Comparison of ENCODE assay signal across 24 cellular contexts in the genomic region with DNA sequence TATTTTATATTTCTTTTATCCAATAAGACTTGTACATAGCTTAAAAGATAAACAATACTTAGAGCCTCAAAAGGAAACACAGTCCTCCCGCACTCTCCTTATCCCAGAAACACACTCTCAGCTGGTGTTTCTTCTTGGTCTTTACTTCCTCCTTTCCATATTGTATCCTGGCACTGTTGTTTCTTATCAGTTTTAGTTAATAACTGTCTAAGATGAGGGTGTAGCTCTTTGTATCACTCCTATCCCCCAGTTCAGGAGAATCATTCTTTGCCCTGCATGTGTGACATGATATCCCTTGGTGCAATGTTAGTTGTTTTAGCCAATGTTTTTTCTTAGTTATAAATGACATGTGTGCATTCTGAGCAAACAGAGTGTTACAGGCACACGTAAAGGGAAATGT. TPM values are rescaled to one million over a fixed set of nuclear protein-coding genes. Genes with fewer than 3 reads are reported as not detected.
DNase-seq lines count a peak whose midpoint lies in the region; ATAC-seq, FAIRE-seq and TF ChIP-seq lines count a peak whose summit lies in the region.
"Had no signal": no experiment of that assay in that cellular context is flagged by ENCODE, and none has a peak within 500 bp of the region (broad histone marks: within the 10 kb centered on the region; RNA-seq: fewer than 3 reads in every experiment).

No MANE protein-coding gene starts in this region.

- intact Hi-C loops in endothelial cell of umbilical vein (cut with micrococcal nuclease) (no loop called here), esophagus squamous epithelium (cut with DNase I) (no loop called here)

- no peak for TF ChIP-seq EP300 in upper lobe of left lung (IDR thresholded peaks at IDR 0.05)

- H3K36me3 ChIP-seq in DND-41 (ENCODE audit: insufficient read depth, low read length), result peaks cover 80% of the 10 kb centered on the region
- H3K36me3 ChIP-seq in endothelial cell of umbilical vein (ENCODE audit: control insufficient read depth in 2 of 2, extremely low read depth in 1 of 2, insufficient read depth in 2 of 2, low read length in 2 of 2), result peaks cover 0 to 2% of the 10 kb centered on the region in 2 experiments
- peaks cover 0 to 33% (median 0%) of the 10 kb centered on the region in 3 donors for H3K36me3 ChIP-seq in esophagus squamous epithelium
- peaks cover 0 to 15% (median 4%) of the 10 kb centered on the region in 4 donors for H3K36me3 ChIP-seq in upper lobe of left lung
- H3K36me3 ChIP-seq: neural progenitor cell, uterus had no signal

- no peak for DNase-seq in DND-41
- peak; percentile 22 for DNase-seq in OCI-M2 (lab: John Stamatoyannopoulos, UW; ENCODE audit: unreplicated experiment)
- DNase-seq in endothelial cell of umbilical vein (ENCODE audit: low read depth, low spot score), result peak; percentile 65
- DNase-seq in progenitor cell of endocrine pancreas (ENCODE audit: low spot score, unreplicated experiment), result no peak
- DNase-seq in esophagus squamous epithelium (lab: John Stamatoyannopoulos, UW), result no peak
- no peak for DNase-seq in NCI-H2171 treated with DMSO at 0.1 percent for 48 hours (lab: John Stamatoyannopoulos, UW)
- DNase-seq in upper lobe of left lung, result no peak
- DNase-seq: activated effector memory CD4-positive, alpha-beta T cell treated with Interleukin-2 at 50 U/mL for 16 hours; amygdala; Caco-2; effector CD8-positive, alpha-beta T cell; EL; heart right ventricle; NCI-H2081 treated with DMSO at 0.1 percent for 48 hours; NCI-H524 treated with DMSO at 0.1 percent for 48 hours; right cardiac atrium; SHP77 treated with DMSO at 0.1 percent for 48 hours; stimulated activated naive CD8-positive, alpha-beta T cell treated with anti-CD3 and anti-CD28 coated beads, Interleukin-15, amount 100 ng/mL, for 72 hours; uterus had no signal

- H3K9me1 ChIP-seq in endothelial cell of umbilical vein (replicated peaks; ENCODE audit: control insufficient read depth, extremely low read depth, insufficient read depth, low read length), result no peaks in the 10 kb centered on the region

- H3K36me3 Mint-ChIP-seq in progenitor cell of endocrine pancreas (ENCODE audit: insufficient read depth), result peaks cover 13% of the 10 kb centered on the region

- H3K4me2 ChIP-seq in DND-41 (ENCODE audit: insufficient read depth, low read length) (no peak overlapping the region), endothelial cell of umbilical vein (ENCODE audit: insufficient read depth, low read length) (no peak overlapping the region)
- H3K4me2 ChIP-seq: KMS-11, neural progenitor cell had no signal

- H3K27ac Mint-ChIP-seq in progenitor cell of endocrine pancreas, result peak overlapping the region; percentile 57

- TF ChIP-seq CTCF in DND-41 (IDR thresholded peaks at IDR 0.05; ENCODE audit: borderline replicate concordance, extremely low read depth, low read length, poor library complexity, severe bottlenecking), result no peak
- no peak for TF ChIP-seq CTCF in endothelial cell of umbilical vein (IDR thresholded peaks at IDR 0.05; ENCODE audit: extremely low read depth in 1 of 2, insufficient read depth in 1 of 2, low read depth in 1 of 2, low read length in 2 of 2)
- TF ChIP-seq CTCF in progenitor cell of endocrine pancreas (IDR thresholded peaks at IDR 0.05; ENCODE audit: unreplicated experiment), result no peak
- TF ChIP-seq CTCF in esophagus squamous epithelium (IDR thresholded peaks at IDR 0.05), result no peak
- no peak for TF ChIP-seq CTCF in upper lobe of left lung (IDR thresholded peaks at IDR 0.05)

- H3K27me3 Mint-ChIP-seq in progenitor cell of endocrine pancreas, result no peaks in the 10 kb centered on the region
- H3K27me3 Mint-ChIP-seq: central memory CD8-positive, alpha-beta T cell; stimulated activated naive CD8-positive, alpha-beta T cell treated with anti-CD3 and anti-CD28 coated beads, Interleukin-15, amount 100 ng/mL, for 72 hours had no signal

- peaks cover 3% of the 10 kb centered on the region for H3K9me3 Mint-ChIP-seq in progenitor cell of endocrine pancreas (ENCODE audit: low read depth)
- H3K9me3 Mint-ChIP-seq: central memory CD8-positive, alpha-beta T cell; stimulated activated naive CD8-positive, alpha-beta T cell treated with anti-CD3 and anti-CD28 coated beads, Interleukin-15, amount 100 ng/mL, for 72 hours had no signal

- H3K79me2 ChIP-seq in DND-41 (ENCODE audit: insufficient read depth, low read length) (peaks cover 100% of the 10 kb centered on the region), endothelial cell of umbilical vein (ENCODE audit: control insufficient read depth, insufficient read depth, low read length) (peaks cover 58% of the 10 kb centered on the region)

- POLR2A ChIA-PET in endothelial cell of umbilical vein (lab: Charles Lee), result no interaction called here

- no peaks in the 10 kb centered on the region for H3K9me3 ChIP-seq in DND-41 (ENCODE audit: insufficient read depth, low read length, severe bottlenecking)
- H3K9me3 ChIP-seq in endothelial cell of umbilical vein (replicated peaks; ENCODE audit: control insufficient read depth, insufficient read depth, low read length), result no peaks in the 10 kb centered on the region
- H3K9me3 ChIP-seq in esophagus squamous epithelium, result no peaks in the 10 kb centered on the region
- H3K9me3 ChIP-seq in upper lobe of left lung, result no peaks in the 10 kb centered on the region
- H3K9me3 ChIP-seq: Caco-2, HAP-1, uterus had no signal

- H3K4me1 ChIP-seq in DND-41 (ENCODE audit: insufficient read depth, low read length) (peaks cover 24% of the 10 kb centered on the region), endothelial cell of umbilical vein (ENCODE audit: control insufficient read depth, extremely low read depth, insufficient read depth, low read length) (no peaks in the 10 kb centered on the region), esophagus squamous epithelium (peaks cover 0 to 52% (median 0%) of the 10 kb centered on the region in 3 donors), upper lobe of left lung (peaks cover 14 to 45% (median 22%) of the 10 kb centered on the region in 4 donors)
- H3K4me1 ChIP-seq: Caco-2, HAP-1, uterus had no signal

- H3K27ac ChIP-seq in DND-41 (ENCODE audit: low read length), result peak overlapping the region; percentile 47
- no peak overlapping the region for H3K27ac ChIP-seq in endothelial cell of umbilical vein (ENCODE audit: insufficient read depth, low read depth, low read length)
- H3K27ac ChIP-seq in esophagus squamous epithelium, result no peak overlapping the region
- H3K27ac ChIP-seq in upper lobe of left lung, result no peak overlapping the region
- H3K27ac ChIP-seq: heart right ventricle, KMS-11, neural progenitor cell, uterus had no signal

- ATAC-seq in DND-41 (ENCODE audit: insufficient read depth, low read depth) (no peak), HG03460 (IDR thresholded peaks at IDR 0.05; ENCODE audit: unreplicated experiment) (no peak), upper lobe of left lung (ENCODE audit: low FRiP score in 2 of 2) (no peak)
- ATAC-seq: right cardiac atrium had no signal

- H3K4me3 Mint-ChIP-seq in progenitor cell of endocrine pancreas (ENCODE audit: low read depth), result no peak overlapping the region
- H3K4me3 Mint-ChIP-seq: neural progenitor cell; stimulated activated naive CD8-positive, alpha-beta T cell treated with anti-CD3 and anti-CD28 coated beads, Interleukin-15, amount 100 ng/mL, for 72 hours had no signal

- H4K20me1 ChIP-seq in DND-41 (ENCODE audit: insufficient read depth, low read length), result peaks cover 75% of the 10 kb centered on the region
- no peaks in the 10 kb centered on the region for H4K20me1 ChIP-seq in endothelial cell of umbilical vein (replicated peaks; ENCODE audit: control insufficient read depth, extremely low read depth, insufficient read depth, low read length)

- H3K27me3 ChIP-seq in DND-41 (ENCODE audit: insufficient read depth, low read length, poor library complexity) (no peaks in the 10 kb centered on the region), endothelial cell of umbilical vein (ENCODE audit: control insufficient read depth in 2 of 2, insufficient read depth in 2 of 2, low read length in 2 of 2) (no peaks in the 10 kb centered on the region), esophagus squamous epithelium (no peaks in the 10 kb centered on the region), upper lobe of left lung (no peaks in the 10 kb centered on the region)
- H3K27me3 ChIP-seq: heart right ventricle, neural progenitor cell, uterus had no signal

- no TSS peak for BruUV-seq in endothelial cell of umbilical vein (replicated peaks; lab: Mats Ljungman, UMichigan)

- H3K9ac ChIP-seq in DND-41 (ENCODE audit: low read depth, low read length), result no peak overlapping the region
- no peak overlapping the region for H3K9ac ChIP-seq in endothelial cell of umbilical vein (replicated peaks; ENCODE audit: extremely low read depth, insufficient read depth, low read length)
- H3K9ac ChIP-seq: KMS-11, neural progenitor cell had no signal

- 78 to 93% methylated on average over 2 of the region's 2 CpGs for WGBS in esophagus squamous epithelium, 2 donors
- WGBS in upper lobe of left lung, 2 donors, result 51 to 53% methylated on average over 2 of the region's 2 CpGs

- CTCF ChIA-PET in endothelial cell of umbilical vein (lab: Charles Lee), result interaction anchor here (1.7 kb wide), 2 partner anchors 9 to 10 kb away, joined by 4 to 5 read pairs; no protein-coding TSS in a partner anchor

- no peak for TF ChIP-seq POLR2A in endothelial cell of umbilical vein (IDR thresholded peaks at IDR 0.05; ENCODE audit: low read depth, low read length)
- TF ChIP-seq POLR2A in esophagus squamous epithelium (IDR thresholded peaks at IDR 0.05), result no peak
- TF ChIP-seq POLR2A in upper lobe of left lung (IDR thresholded peaks at IDR 0.05), result no peak

- no peak for FAIRE-seq in endothelial cell of umbilical vein (lab: Jason Lieb, UNC)

- peaks cover 17% of the 10 kb centered on the region for H3K4me1 Mint-ChIP-seq in progenitor cell of endocrine pancreas (ENCODE audit: low read depth)

- no peak overlapping the region for H3K4me3 ChIP-seq in DND-41 (ENCODE audit: low read depth in 1 of 2, low read length in 2 of 2)
- H3K4me3 ChIP-seq in endothelial cell of umbilical vein (replicated peaks in 1 of 3; ENCODE audit: insufficient read depth in 1 of 3, low read depth in 1 of 3, low read length in 3 of 3), result no peak overlapping the region
- H3K4me3 ChIP-seq in esophagus squamous epithelium, result no peak overlapping the region
- H3K4me3 ChIP-seq in upper lobe of left lung, result no peak overlapping the region
- H3K4me3 ChIP-seq: HAP-1, heart right ventricle, neural progenitor cell, uterus had no signal

- dilution Hi-C loops in endothelial cell of umbilical vein (cut with MboI; ENCODE audit: extremely low pct_ligation_motif_present, low sequenced_read_pairs), result no loop called here

- H2AFZ ChIP-seq in DND-41 (ENCODE audit: low read depth, low read length) (no peak overlapping the region), endothelial cell of umbilical vein (ENCODE audit: low read depth, low read length) (no peak overlapping the region)
- H2AFZ ChIP-seq: neural progenitor cell had no signal

RNA-seq across cellular contexts. Expression of gene ARHGEF7, which starts 52.2 kb away (rescaled TPM):
- total RNA-seq in endothelial cell of umbilical vein (121 and 155 TPM in 2 replicates), progenitor cell of endocrine pancreas (84.4 and 86.5 TPM in 2 replicates), esophagus squamous epithelium (10 to 100 TPM; 11.5 to 57.2 (median 36.5) TPM), upper lobe of left lung (100 to 1,000 TPM in 2 of 6 donors, 10 to 100 TPM in 4; 50.3 to 130 (median 67.4) TPM)
- 86.2 and 94.9 TPM in 2 replicates for polyA plus RNA-seq in endothelial cell of umbilical vein
- polyA plus RNA-seq in endothelial cell of umbilical vein (2011; cell fraction: cytosol; rRNA removed), result 46.3 and 47.1 TPM in 2 replicates
- polyA plus RNA-seq in endothelial cell of umbilical vein (2011; cell fraction: nucleus; rRNA removed), result 410 and 455 TPM in 2 replicates
- polyA plus RNA-seq in endothelial cell of umbilical vein (2012), result 95.2 and 98.3 TPM in 2 replicates
- polyA minus RNA-seq in endothelial cell of umbilical vein, result 282 and 302 TPM in 2 replicates
- polyA minus RNA-seq in endothelial cell of umbilical vein (2011; cell fraction: cytosol; rRNA and poly(A)+ RNA removed), result 8.1 TPM
- polyA minus RNA-seq in endothelial cell of umbilical vein (2011; cell fraction: nucleus; rRNA and poly(A)+ RNA removed), result 1,065 and 1,131 TPM in 2 replicates

Comparison
In these comparisons a context has a peak if more than half of its experiments do, and no peak if none do; other contexts are left out.
1. DNase-seq: peak in OCI-M2 (single experiment) and endothelial cell of umbilical vein (single experiment); none in DND-41 (single experiment), progenitor cell of endocrine pancreas (single experiment), esophagus squamous epithelium (single experiment), NCI-H2171 treated with DMSO at 0.1 percent for 48 hours (single experiment) and upper lobe of left lung (0 of 2).